Comparison of ENCODE assay signal across 10 cellular contexts in the genomic region with DNA sequence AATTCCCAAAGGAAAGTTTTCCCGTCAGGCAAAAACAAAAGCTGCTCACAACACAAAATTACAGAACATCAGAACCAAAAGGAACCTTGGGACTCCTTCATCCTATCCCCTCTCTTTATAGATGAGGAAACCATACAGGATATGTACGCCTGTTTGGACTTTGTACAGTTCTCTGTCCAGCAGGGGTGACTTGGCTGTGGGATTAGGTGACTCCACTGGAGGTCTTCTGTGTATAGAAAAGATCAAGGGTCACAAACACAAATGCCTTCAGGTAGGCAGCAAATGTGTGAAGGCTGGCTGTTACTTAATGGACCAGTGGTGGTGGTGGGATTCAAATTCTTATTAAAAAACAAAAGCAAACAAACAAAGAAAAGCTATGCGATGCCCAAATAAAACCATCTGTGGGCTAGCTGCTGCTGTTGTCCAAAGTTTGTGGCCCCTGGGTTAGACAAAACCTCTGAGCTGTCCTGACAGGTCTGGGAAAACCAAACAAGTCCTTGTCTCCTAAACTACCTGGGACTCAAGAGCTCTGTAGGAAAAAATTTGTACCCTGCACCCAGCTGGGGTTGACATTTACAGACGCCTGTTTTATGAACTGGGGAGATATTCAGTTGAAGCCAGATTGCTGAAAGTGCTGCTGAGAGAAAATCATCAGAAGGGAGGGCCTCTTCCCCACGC. TPM values are rescaled to one million over a fixed set of nuclear protein-coding genes. Genes with fewer than 3 reads are reported as not detected.
DNase-seq lines count a peak whose midpoint lies in the region; ATAC-seq and FAIRE-seq lines count a peak whose summit lies in the region.
"Had no signal": no experiment of that assay in that cellular context is flagged by ENCODE, and none has a peak within 500 bp of the region (broad histone marks: within the 10 kb centered on the region; RNA-seq: fewer than 3 reads in every experiment).

No MANE protein-coding gene starts in this region.

- peak overlapping the region; percentile 74 for H3K27ac ChIP-seq in CD4-positive, CD25-positive, alpha-beta regulatory T cell (ENCODE audit: insufficient read depth, low read length, poor library complexity, severe bottlenecking)
- no peak overlapping the region for H3K27ac ChIP-seq in HUES48 (ENCODE audit: low read depth, low read length)

- peak overlapping the region; percentile 65 for H3K4me3 ChIP-seq in CD4-positive, CD25-positive, alpha-beta regulatory T cell (ENCODE audit: low read depth, low read length)
- H3K4me3 ChIP-seq in HUES48 (ENCODE audit: low read depth, low read length): peak overlapping the region; percentile 71; the same call in 1 of the 2 replicates
- peak overlapping the region; percentile 89 for H3K4me3 ChIP-seq in adipocyte (ENCODE audit: low read length)

- H3K4me1 ChIP-seq in CD4-positive, CD25-positive, alpha-beta regulatory T cell (ENCODE audit: control insufficient read depth, insufficient read depth, low read length, poor library complexity, severe bottlenecking): peaks cover 58% of the 10 kb centered on the region
- H3K4me1 ChIP-seq in HUES48 (ENCODE audit: control insufficient read depth, insufficient read depth, low read length): peaks cover 8% of the 10 kb centered on the region
- peaks cover 14% of the 10 kb centered on the region for H3K4me1 ChIP-seq in adipocyte (ENCODE audit: control insufficient read depth, insufficient read depth, low read length)

- no peak for DNase-seq in CD4-positive, CD25-positive, alpha-beta regulatory T cell
- no peak for DNase-seq in adipocyte (ENCODE audit: low read depth)
- no peak for DNase-seq in naive thymus-derived CD8-positive, alpha-beta T cell
- DNase-seq in activated gamma-delta T cell (lab: John Stamatoyannopoulos, UW): no peak
- no peak for DNase-seq in frontal cortex (ENCODE audit: low spot score in 2 of 2)
- no peak for DNase-seq in OCI-M2 (lab: John Stamatoyannopoulos, UW; ENCODE audit: unreplicated experiment)
- no peak for DNase-seq in kidney glomerular epithelial cell (lab: John Stamatoyannopoulos, UW)
- DNase-seq: NCI-H1048, occipital lobe had no signal

- H3K27me3 Mint-ChIP-seq in CD4-positive, CD25-positive, alpha-beta regulatory T cell: no peaks in the 10 kb centered on the region
- H3K27me3 Mint-ChIP-seq in naive thymus-derived CD8-positive, alpha-beta T cell: no peaks in the 10 kb centered on the region

- no peak overlapping the region for H3K9ac ChIP-seq in HUES48 (ENCODE audit: low read depth, low read length)
- H3K9ac ChIP-seq in adipocyte (ENCODE audit: low read length): no peak overlapping the region

- no peaks in the 10 kb centered on the region for H3K27me3 ChIP-seq in CD4-positive, CD25-positive, alpha-beta regulatory T cell (ENCODE audit: control insufficient read depth, insufficient read depth, low read length)
- H3K27me3 ChIP-seq in HUES48 (ENCODE audit: control insufficient read depth, insufficient read depth, low read length) (no peaks in the 10 kb centered on the region), adipocyte (replicated peaks; ENCODE audit: control insufficient read depth, insufficient read depth, low read length) (no peaks in the 10 kb centered on the region)

- peak overlapping the region; percentile 98 for H3K27ac Mint-ChIP-seq in CD4-positive, CD25-positive, alpha-beta regulatory T cell
- peak overlapping the region in 9 of 10 donors; percentile 48 to 99 (median 95) for H3K27ac Mint-ChIP-seq in naive thymus-derived CD8-positive, alpha-beta T cell

- H3K36me3 Mint-ChIP-seq in CD4-positive, CD25-positive, alpha-beta regulatory T cell: peaks cover 9% of the 10 kb centered on the region
- H3K36me3 Mint-ChIP-seq in naive thymus-derived CD8-positive, alpha-beta T cell: no peaks in the 10 kb centered on the region

- peak overlapping the region; percentile 94 to 98 (median 96) for H3K4me3 Mint-ChIP-seq in CD4-positive, CD25-positive, alpha-beta regulatory T cell
- H3K4me3 Mint-ChIP-seq in naive thymus-derived CD8-positive, alpha-beta T cell: peak overlapping the region; percentile 81 to 98 (median 96)

- peaks cover 18 to 68% (median 54%) of the 10 kb centered on the region in 4 donors for H3K4me1 Mint-ChIP-seq in CD4-positive, CD25-positive, alpha-beta regulatory T cell
- H3K4me1 Mint-ChIP-seq in naive thymus-derived CD8-positive, alpha-beta T cell: peaks cover 36 to 75% (median 69%) of the 10 kb centered on the region in 4 donors

- H3K9me3 ChIP-seq in CD4-positive, CD25-positive, alpha-beta regulatory T cell (ENCODE audit: control insufficient read depth in 2 of 2, low read length in 2 of 2): no peaks in the 10 kb centered on the region
- H3K9me3 ChIP-seq in HUES48 (ENCODE audit: control insufficient read depth, insufficient read depth, low read length): no peaks in the 10 kb centered on the region
- no peaks in the 10 kb centered on the region for H3K9me3 ChIP-seq in adipocyte (ENCODE audit: control insufficient read depth, low read length)

- H3K36me3 ChIP-seq in CD4-positive, CD25-positive, alpha-beta regulatory T cell (ENCODE audit: control insufficient read depth, insufficient read depth, low read length): no peaks in the 10 kb centered on the region
- H3K36me3 ChIP-seq in HUES48 (ENCODE audit: control insufficient read depth, insufficient read depth, low read length): 0 out of 2 replicates have a peak, but pooled peaks cover 4% of the 10 kb centered on the region
- H3K36me3 ChIP-seq in adipocyte (ENCODE audit: control insufficient read depth, insufficient read depth, low read length, severe bottlenecking): no peaks in the 10 kb centered on the region

- peaks cover 0 to 3% (median 0%) of the 10 kb centered on the region in 7 donors for H3K9me3 Mint-ChIP-seq in CD4-positive, CD25-positive, alpha-beta regulatory T cell
- H3K9me3 Mint-ChIP-seq in naive thymus-derived CD8-positive, alpha-beta T cell: no peaks in the 10 kb centered on the region

- POLR2A ChIA-PET in naive thymus-derived CD8-positive, alpha-beta T cell (lab: Charles Lee): interaction anchor here (0.9 to 5.0 kb wide), 13 partner anchors 9 to 1466 kb away, joined by 3 to 64 read pairs (median 5); partner anchors contain the start of genes ACTR2, AFTPH, MDH1 and RAB1A

- FAIRE-seq in frontal cortex (lab: Jason Lieb, UNC): no peak

- no peak for ATAC-seq in CD4-positive, CD25-positive, alpha-beta regulatory T cell (ENCODE audit: low read depth in 2 of 2)
- no peak for ATAC-seq in naive thymus-derived CD8-positive, alpha-beta T cell

RNA-seq across cellular contexts. Expression of gene CEP68, which starts 1.3 kb away (rescaled TPM):
- total RNA-seq in CD4-positive, CD25-positive, alpha-beta regulatory T cell: 18.8 TPM
- polyA plus RNA-seq in CD4-positive, CD25-positive, alpha-beta regulatory T cell: 10 to 100 TPM; 19.9 to 27.8 (median 26.7) TPM
- 10 to 100 TPM; 53.3 to 61.7 TPM for total RNA-seq in naive thymus-derived CD8-positive, alpha-beta T cell
- 10 to 100 TPM; 26.6 to 39.1 (median 34.7) TPM for polyA plus RNA-seq in naive thymus-derived CD8-positive, alpha-beta T cell
- 46.5 TPM for total RNA-seq in frontal cortex
